10 cellular contexts compared by ENCODE assay signal in genomic region chr5:149497357-149497756, GRCh38. TPM values are rescaled to one million over a fixed set of nuclear protein-coding genes. Genes with fewer than 3 reads are reported as not detected.
DNase-seq lines count a peak whose midpoint lies in the region; ATAC-seq and TF ChIP-seq lines count a peak whose summit lies in the region.
"Had no signal": no experiment of that assay in that cellular context is flagged by ENCODE, and none has a peak within 500 bp of the region (broad histone marks: within the 10 kb centered on the region; RNA-seq: fewer than 3 reads in every experiment).

No MANE protein-coding gene starts in this region.

- peaks cover 94% of the 10 kb centered on the region for H3K36me3 Mint-ChIP-seq in activated T-helper 17 cell treated with anti-CD3 and anti-CD28 coated beads, Interleukin-2, amount 50 U/mL, for 72 hours (ENCODE audit: low read depth)
- H3K36me3 Mint-ChIP-seq in stimulated activated effector memory CD8-positive, alpha-beta T cell treated with anti-CD3 and anti-CD28 coated beads, Interleukin-12 subunit alpha, Interleukin-12 subunit beta, amount 100 ng/mL, for 72 hours: peaks cover 95% of the 10 kb centered on the region

- ATAC-seq in activated T-helper 17 cell treated with anti-CD3 and anti-CD28 coated beads, Interleukin-2, amount 50 U/mL, for 72 hours (replicated peaks): no peak
- ATAC-seq in stimulated activated effector memory CD8-positive, alpha-beta T cell treated with anti-CD3 and anti-CD28 coated beads, Interleukin-12 subunit alpha, Interleukin-12 subunit beta, amount 100 ng/mL, for 72 hours: no peak
- ATAC-seq in foreskin keratinocyte (no peak), left colon (no peak)

- peak overlapping the region; percentile 28 for H3K27ac Mint-ChIP-seq in activated T-helper 17 cell treated with anti-CD3 and anti-CD28 coated beads, Interleukin-2, amount 50 U/mL, for 72 hours
- H3K27ac Mint-ChIP-seq in stimulated activated effector memory CD8-positive, alpha-beta T cell treated with anti-CD3 and anti-CD28 coated beads, Interleukin-12 subunit alpha, Interleukin-12 subunit beta, amount 100 ng/mL, for 72 hours: peak overlapping the region; percentile 20

- TF ChIP-seq CTCF in foreskin keratinocyte (conservative IDR thresholded peaks at IDR 0.05): no peak

- DNase-seq in H4 (ENCODE audit: low spot score) (peak; percentile 71), hepatic stellate cell (ENCODE audit: low spot score) (peak; percentile 69), foreskin keratinocyte (no peak), SW 1271 (lab: John Stamatoyannopoulos, UW) (no peak), left colon (no peak)
- no peak for DNase-seq in stimulated activated effector memory CD8-positive, alpha-beta T cell treated with anti-CD3 and anti-CD28 coated beads, Interleukin-12 subunit alpha, Interleukin-12 subunit beta, amount 100 ng/mL, for 72 hours (ENCODE audit: low spot score in 2 of 2)
- DNase-seq: anterior cingulate cortex, spleen, upper lobe of left lung had no signal

- peaks cover 5% of the 10 kb centered on the region for H3K4me1 Mint-ChIP-seq in activated T-helper 17 cell treated with anti-CD3 and anti-CD28 coated beads, Interleukin-2, amount 50 U/mL, for 72 hours
- H3K4me1 Mint-ChIP-seq in stimulated activated effector memory CD8-positive, alpha-beta T cell treated with anti-CD3 and anti-CD28 coated beads, Interleukin-12 subunit alpha, Interleukin-12 subunit beta, amount 100 ng/mL, for 72 hours: no peaks in the 10 kb centered on the region

- no peaks in the 10 kb centered on the region for H3K27me3 ChIP-seq in foreskin keratinocyte
- H3K27me3 ChIP-seq: spleen, upper lobe of left lung had no signal

- no peak overlapping the region for H3K4me3 Mint-ChIP-seq in activated T-helper 17 cell treated with anti-CD3 and anti-CD28 coated beads, Interleukin-2, amount 50 U/mL, for 72 hours
- no peak overlapping the region for H3K4me3 Mint-ChIP-seq in stimulated activated effector memory CD8-positive, alpha-beta T cell treated with anti-CD3 and anti-CD28 coated beads, Interleukin-12 subunit alpha, Interleukin-12 subunit beta, amount 100 ng/mL, for 72 hours

- H3K9me3 Mint-ChIP-seq in activated T-helper 17 cell treated with anti-CD3 and anti-CD28 coated beads, Interleukin-2, amount 50 U/mL, for 72 hours: no peaks in the 10 kb centered on the region
- no peaks in the 10 kb centered on the region for H3K9me3 Mint-ChIP-seq in stimulated activated effector memory CD8-positive, alpha-beta T cell treated with anti-CD3 and anti-CD28 coated beads, Interleukin-12 subunit alpha, Interleukin-12 subunit beta, amount 100 ng/mL, for 72 hours

- no peaks in the 10 kb centered on the region for H3K27me3 Mint-ChIP-seq in activated T-helper 17 cell treated with anti-CD3 and anti-CD28 coated beads, Interleukin-2, amount 50 U/mL, for 72 hours

- intact Hi-C loops in left colon (cut with DNase I, micrococcal nuclease): no loop called here

- no peak overlapping the region for H3K27ac ChIP-seq in foreskin keratinocyte

- peaks cover 9% of the 10 kb centered on the region for H3K4me1 ChIP-seq in foreskin keratinocyte

RNA-seq across cellular contexts. Expression of gene CSNK1A1, which starts 53.9 kb away (rescaled TPM):
- total RNA-seq in H4 (2014; rRNA removed; shearing (Covaris generic)): 222 and 250 TPM in 2 replicates
- 100 to 1,000 TPM; 167 to 175 TPM for total RNA-seq in activated T-helper 17 cell treated with anti-CD3 and anti-CD28 coated beads, Interleukin-2, amount 50 U/mL, for 72 hours
- total RNA-seq in foreskin keratinocyte: 283 and 324 TPM in 2 replicates
- polyA plus RNA-seq in foreskin keratinocyte: 93.4 and 93.8 TPM in 2 replicates
- total RNA-seq in left colon: 100 to 1,000 TPM; 202 to 229 TPM

Comparison
In these comparisons a context has a peak if more than half of its experiments do, and no peak if none do; other contexts are left out.
1. DNase-seq: peak in H4 (single experiment) and hepatic stellate cell (single experiment); none in stimulated activated effector memory CD8-positive, alpha-beta T cell treated with anti-CD3 and anti-CD28 coated beads, Interleukin-12 subunit alpha, Interleukin-12 subunit beta, amount 100 ng/mL, for 72 hours (0 of 2), foreskin keratinocyte (0 of 2), SW 1271 (0 of 2) and left colon (0 of 2).